Comparison of ENCODE assay signal across 1 cellular context in the genomic region with DNA sequence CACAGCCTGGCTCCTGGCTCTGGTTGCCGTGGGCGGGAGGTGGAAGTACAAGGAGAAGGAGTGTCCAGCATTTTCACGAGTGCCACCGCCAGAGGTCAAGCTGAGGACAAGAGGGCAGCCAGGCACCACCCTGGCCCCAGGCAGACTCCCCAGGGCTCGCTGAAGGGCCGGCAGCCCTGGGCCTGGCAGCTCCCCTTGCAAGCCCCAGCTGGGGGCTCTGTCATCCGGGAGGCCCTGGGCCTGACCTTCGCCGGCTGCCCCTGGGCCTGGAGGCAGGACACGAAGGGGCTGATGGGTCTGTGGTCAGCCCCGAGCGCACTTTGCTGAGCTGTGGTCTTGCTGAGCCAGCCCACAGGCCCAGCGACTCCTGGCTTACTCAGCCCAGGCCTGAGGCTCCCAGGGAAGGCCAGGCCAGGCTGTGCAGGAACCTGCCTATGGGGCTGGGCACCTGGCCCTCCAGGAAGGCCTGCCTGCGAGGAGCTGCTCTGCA.
TF ChIP-seq lines count a peak whose summit lies in the region.

No MANE protein-coding gene starts in this region.

TF ChIP-seq in HepG2, 621 proteins besides CTCF, POLR2A, EP300 and RAD21 (continued from another document):
- TF ChIP-seq CBX2 (IDR thresholded peaks at IDR 0.05; ENCODE audit: low read depth, low read length) (no peak), CBX2 (CRISPR knock-in tag; IDR thresholded peaks at IDR 0.05; ENCODE audit: low read depth) (no peak), IRX3 (CRISPR knock-in tag; IDR thresholded peaks at IDR 0.05; ENCODE audit: borderline replicate concordance, low read depth) (no peak), ZNF552 (CRISPR knock-in tag; IDR thresholded peaks at IDR 0.05; ENCODE audit: borderline replicate concordance) (0 out of 2 replicates have a peak, but pooled peaks have one; percentile 31), ZNF326 (CRISPR knock-in tag; IDR thresholded peaks at IDR 0.05; ENCODE audit: borderline replicate concordance) (no peak), TRAFD1 (CRISPR knock-in tag; IDR thresholded peaks at IDR 0.05; ENCODE audit: borderline replicate concordance) (no peak), ZNF274 (CRISPR knock-in tag; IDR thresholded peaks at IDR 0.05) (no peak), PHF21A (CRISPR knock-in tag; IDR thresholded peaks at IDR 0.05) (no peak), ZSCAN12 (CRISPR knock-in tag; IDR thresholded peaks at IDR 0.05) (no peak), TIGD3 (CRISPR knock-in tag; IDR thresholded peaks at IDR 0.05; ENCODE audit: borderline replicate concordance) (no peak), RXRB (CRISPR knock-in tag; IDR thresholded peaks at IDR 0.05; ENCODE audit: borderline replicate concordance) (no peak), ASH2L (IDR thresholded peaks at IDR 0.05; ENCODE audit: insufficient read length, low read depth, low read length) (no peak), ZNF280B (CRISPR knock-in tag; IDR thresholded peaks at IDR 0.05; ENCODE audit: borderline replicate concordance) (no peak), ZNF839 (CRISPR knock-in tag; IDR thresholded peaks at IDR 0.05; ENCODE audit: borderline replicate concordance) (no peak), NR0B2 (CRISPR knock-in tag; IDR thresholded peaks at IDR 0.05) (no peak), ZKSCAN5 (CRISPR knock-in tag; IDR thresholded peaks at IDR 0.05) (no peak), IRF2 (CRISPR knock-in tag; IDR thresholded peaks at IDR 0.05) (no peak), RBM22 (optimal IDR thresholded peaks at IDR 0.05; ENCODE audit: low read length) (no peak), ZNF446 (CRISPR knock-in tag; IDR thresholded peaks at IDR 0.05) (0 out of 2 replicates have a peak, but pooled peaks have one; percentile 66), ZNF34 (CRISPR knock-in tag; IDR thresholded peaks at IDR 0.05; ENCODE audit: borderline replicate concordance) (no peak), PTBP1 (IDR thresholded peaks at IDR 0.05; ENCODE audit: low read depth, low read length, poor library complexity, severe bottlenecking) (no peak)
- TF ChIP-seq, protein P1, sequence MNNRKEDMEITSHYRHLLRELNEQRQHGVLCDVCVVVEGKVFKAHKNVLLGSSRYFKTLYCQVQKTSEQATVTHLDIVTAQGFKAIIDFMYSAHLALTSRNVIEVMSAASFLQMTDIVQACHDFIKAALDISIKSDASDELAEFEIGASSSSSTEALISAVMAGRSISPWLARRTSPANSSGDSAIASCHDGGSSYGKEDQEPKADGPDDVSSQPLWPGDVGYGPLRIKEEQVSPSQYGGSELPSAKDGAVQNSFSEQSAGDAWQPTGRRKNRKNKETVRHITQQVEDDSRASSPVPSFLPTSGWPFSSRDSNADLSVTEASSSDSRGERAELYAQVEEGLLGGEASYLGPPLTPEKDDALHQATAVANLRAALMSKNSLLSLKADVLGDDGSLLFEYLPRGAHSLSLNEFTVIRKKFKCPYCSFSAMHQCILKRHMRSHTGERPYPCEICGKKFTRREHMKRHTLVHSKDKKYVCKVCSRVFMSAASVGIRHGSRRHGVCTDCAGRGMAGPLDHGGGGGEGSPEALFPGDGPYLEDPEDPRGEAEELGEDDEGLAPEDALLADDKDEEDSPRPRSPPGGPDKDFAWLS (CRISPR knock-in tag; IDR thresholded peaks at IDR 0.05; ENCODE audit: borderline replicate concordance), result no peak
- TF ChIP-seq, protein P2, sequence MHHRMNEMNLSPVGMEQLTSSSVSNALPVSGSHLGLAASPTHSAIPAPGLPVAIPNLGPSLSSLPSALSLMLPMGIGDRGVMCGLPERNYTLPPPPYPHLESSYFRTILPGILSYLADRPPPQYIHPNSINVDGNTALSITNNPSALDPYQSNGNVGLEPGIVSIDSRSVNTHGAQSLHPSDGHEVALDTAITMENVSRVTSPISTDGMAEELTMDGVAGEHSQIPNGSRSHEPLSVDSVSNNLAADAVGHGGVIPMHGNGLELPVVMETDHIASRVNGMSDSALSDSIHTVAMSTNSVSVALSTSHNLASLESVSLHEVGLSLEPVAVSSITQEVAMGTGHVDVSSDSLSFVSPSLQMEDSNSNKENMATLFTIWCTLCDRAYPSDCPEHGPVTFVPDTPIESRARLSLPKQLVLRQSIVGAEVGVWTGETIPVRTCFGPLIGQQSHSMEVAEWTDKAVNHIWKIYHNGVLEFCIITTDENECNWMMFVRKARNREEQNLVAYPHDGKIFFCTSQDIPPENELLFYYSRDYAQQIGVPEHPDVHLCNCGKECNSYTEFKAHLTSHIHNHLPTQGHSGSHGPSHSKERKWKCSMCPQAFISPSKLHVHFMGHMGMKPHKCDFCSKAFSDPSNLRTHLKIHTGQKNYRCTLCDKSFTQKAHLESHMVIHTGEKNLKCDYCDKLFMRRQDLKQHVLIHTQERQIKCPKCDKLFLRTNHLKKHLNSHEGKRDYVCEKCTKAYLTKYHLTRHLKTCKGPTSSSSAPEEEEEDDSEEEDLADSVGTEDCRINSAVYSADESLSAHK (CRISPR knock-in tag; IDR thresholded peaks at IDR 0.05; ENCODE audit: borderline replicate concordance), result no peak
- TF ChIP-seq, protein P3, sequence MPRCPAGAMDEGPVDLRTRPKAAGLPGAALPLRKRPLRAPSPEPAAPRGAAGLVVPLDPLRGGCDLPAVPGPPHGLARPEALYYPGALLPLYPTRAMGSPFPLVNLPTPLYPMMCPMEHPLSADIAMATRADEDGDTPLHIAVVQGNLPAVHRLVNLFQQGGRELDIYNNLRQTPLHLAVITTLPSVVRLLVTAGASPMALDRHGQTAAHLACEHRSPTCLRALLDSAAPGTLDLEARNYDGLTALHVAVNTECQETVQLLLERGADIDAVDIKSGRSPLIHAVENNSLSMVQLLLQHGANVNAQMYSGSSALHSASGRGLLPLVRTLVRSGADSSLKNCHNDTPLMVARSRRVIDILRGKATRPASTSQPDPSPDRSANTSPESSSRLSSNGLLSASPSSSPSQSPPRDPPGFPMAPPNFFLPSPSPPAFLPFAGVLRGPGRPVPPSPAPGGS (CRISPR knock-in tag; IDR thresholded peaks at IDR 0.05), result no peak
- TF ChIP-seq, protein P4, sequence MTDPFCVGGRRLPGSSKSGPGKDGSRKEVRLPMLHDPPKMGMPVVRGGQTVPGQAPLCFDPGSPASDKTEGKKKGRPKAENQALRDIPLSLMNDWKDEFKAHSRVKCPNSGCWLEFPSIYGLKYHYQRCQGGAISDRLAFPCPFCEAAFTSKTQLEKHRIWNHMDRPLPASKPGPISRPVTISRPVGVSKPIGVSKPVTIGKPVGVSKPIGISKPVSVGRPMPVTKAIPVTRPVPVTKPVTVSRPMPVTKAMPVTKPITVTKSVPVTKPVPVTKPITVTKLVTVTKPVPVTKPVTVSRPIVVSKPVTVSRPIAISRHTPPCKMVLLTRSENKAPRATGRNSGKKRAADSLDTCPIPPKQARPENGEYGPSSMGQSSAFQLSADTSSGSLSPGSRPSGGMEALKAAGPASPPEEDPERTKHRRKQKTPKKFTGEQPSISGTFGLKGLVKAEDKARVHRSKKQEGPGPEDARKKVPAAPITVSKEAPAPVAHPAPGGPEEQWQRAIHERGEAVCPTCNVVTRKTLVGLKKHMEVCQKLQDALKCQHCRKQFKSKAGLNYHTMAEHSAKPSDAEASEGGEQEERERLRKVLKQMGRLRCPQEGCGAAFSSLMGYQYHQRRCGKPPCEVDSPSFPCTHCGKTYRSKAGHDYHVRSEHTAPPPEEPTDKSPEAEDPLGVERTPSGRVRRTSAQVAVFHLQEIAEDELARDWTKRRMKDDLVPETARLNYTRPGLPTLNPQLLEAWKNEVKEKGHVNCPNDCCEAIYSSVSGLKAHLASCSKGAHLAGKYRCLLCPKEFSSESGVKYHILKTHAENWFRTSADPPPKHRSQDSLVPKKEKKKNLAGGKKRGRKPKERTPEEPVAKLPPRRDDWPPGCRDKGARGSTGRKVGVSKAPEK (CRISPR knock-in tag; IDR thresholded peaks at IDR 0.05; ENCODE audit: borderline replicate concordance), result no peak; the same call in 1 of the 2 replicates
- TF ChIP-seq, protein P5, sequence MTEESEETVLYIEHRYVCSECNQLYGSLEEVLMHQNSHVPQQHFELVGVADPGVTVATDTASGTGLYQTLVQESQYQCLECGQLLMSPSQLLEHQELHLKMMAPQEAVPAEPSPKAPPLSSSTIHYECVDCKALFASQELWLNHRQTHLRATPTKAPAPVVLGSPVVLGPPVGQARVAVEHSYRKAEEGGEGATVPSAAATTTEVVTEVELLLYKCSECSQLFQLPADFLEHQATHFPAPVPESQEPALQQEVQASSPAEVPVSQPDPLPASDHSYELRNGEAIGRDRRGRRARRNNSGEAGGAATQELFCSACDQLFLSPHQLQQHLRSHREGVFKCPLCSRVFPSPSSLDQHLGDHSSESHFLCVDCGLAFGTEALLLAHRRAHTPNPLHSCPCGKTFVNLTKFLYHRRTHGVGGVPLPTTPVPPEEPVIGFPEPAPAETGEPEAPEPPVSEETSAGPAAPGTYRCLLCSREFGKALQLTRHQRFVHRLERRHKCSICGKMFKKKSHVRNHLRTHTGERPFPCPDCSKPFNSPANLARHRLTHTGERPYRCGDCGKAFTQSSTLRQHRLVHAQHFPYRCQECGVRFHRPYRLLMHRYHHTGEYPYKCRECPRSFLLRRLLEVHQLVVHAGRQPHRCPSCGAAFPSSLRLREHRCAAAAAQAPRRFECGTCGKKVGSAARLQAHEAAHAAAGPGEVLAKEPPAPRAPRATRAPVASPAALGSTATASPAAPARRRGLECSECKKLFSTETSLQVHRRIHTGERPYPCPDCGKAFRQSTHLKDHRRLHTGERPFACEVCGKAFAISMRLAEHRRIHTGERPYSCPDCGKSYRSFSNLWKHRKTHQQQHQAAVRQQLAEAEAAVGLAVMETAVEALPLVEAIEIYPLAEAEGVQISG (CRISPR knock-in tag; IDR thresholded peaks at IDR 0.05), result no peak
